In the genomic region with DNA sequence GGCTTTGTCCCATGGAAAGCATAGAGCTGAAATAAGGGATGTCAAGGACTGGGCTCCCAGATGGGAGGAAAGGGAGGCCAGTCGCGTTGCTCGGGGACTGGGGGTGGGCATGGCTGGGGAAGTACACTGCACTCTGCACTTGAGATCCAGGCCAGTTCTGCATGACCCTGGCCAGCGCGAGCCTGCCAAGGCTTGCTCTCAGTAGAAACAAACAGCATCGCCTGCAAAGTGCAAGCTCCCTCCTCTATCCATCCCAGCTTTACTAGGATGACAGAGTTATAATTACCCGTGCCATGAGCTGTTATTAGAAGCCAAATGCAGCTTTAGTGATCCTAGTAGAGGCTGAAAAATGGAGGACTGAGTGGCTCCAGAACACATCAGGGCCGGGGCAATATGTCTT, we compare ENCODE assay signal across 20 cellular contexts. TPM values are rescaled to one million over a fixed set of nuclear protein-coding genes. Genes with fewer than 3 reads are reported as not detected.
DNase-seq lines count a peak whose midpoint lies in the region; ATAC-seq lines count a peak whose summit lies in the region.
"Had no signal": no experiment of that assay in that cellular context is flagged by ENCODE, and none has a peak within 500 bp of the region (broad histone marks: within the 10 kb centered on the region; RNA-seq: fewer than 3 reads in every experiment).

No MANE protein-coding gene starts in this region.

- no peaks in the 10 kb centered on the region for H3K9me3 ChIP-seq in MG63
- no peaks in the 10 kb centered on the region for H3K9me3 ChIP-seq in skeletal muscle satellite cell (replicated peaks; ENCODE audit: low read length)
- H3K9me3 ChIP-seq: left lung had no signal

- peaks cover 6% of the 10 kb centered on the region for H3K4me1 ChIP-seq in skeletal muscle satellite cell (ENCODE audit: control insufficient read depth, insufficient read depth, low read length)
- H3K4me1 ChIP-seq: left lung had no signal

- no peak overlapping the region for H3K4me3 ChIP-seq in MG63
- H3K4me3 ChIP-seq in skeletal muscle satellite cell (ENCODE audit: low read length): no peak overlapping the region
- H3K4me3 ChIP-seq: left lung, smooth muscle cell had no signal

- H3K36me3 ChIP-seq in MG63: no peaks in the 10 kb centered on the region
- H3K36me3 ChIP-seq in skeletal muscle satellite cell (ENCODE audit: insufficient read depth, low read length): no peaks in the 10 kb centered on the region
- H3K36me3 ChIP-seq: left lung had no signal

- no peaks in the 10 kb centered on the region for H3K27me3 ChIP-seq in MG63
- H3K27me3 ChIP-seq in skeletal muscle satellite cell (ENCODE audit: control insufficient read depth, insufficient read depth, low read length): peaks cover 4% of the 10 kb centered on the region
- H3K27me3 ChIP-seq: left lung had no signal

- ATAC-seq in left lobe of liver (peak; percentile 78), GM19455 (IDR thresholded peaks at IDR 0.05; ENCODE audit: unreplicated experiment) (no peak), GM21786 (IDR thresholded peaks at IDR 0.05; ENCODE audit: unreplicated experiment) (no peak)
- no peak for ATAC-seq in stimulated activated naive CD8-positive, alpha-beta T cell treated with anti-CD3 and anti-CD28 coated beads, Interleukin-15, Interleukin-2, amounts not matched to agents 100 U/mL and 50 U/mL, for 24 hours
- ATAC-seq: left lung, SK-N-SH treated with all-trans-retinoic acid at 6 μM for 48 hours had no signal

- DNase-seq in MG63 (peak; percentile 48), epithelial cell of prostate (ENCODE audit: low read depth, low spot score) (no peak), left lobe of liver (ENCODE audit: low spot score) (no peak), cortex of kidney (lab: John Stamatoyannopoulos, UW) (no peak)
- DNase-seq in stimulated activated naive CD8-positive, alpha-beta T cell treated with anti-CD3 and anti-CD28 coated beads, Interleukin-15, Interleukin-2, amounts not matched to agents 100 U/mL and 50 U/mL, for 24 hours: no peak
- DNase-seq: ACHN; activated CD8-positive, alpha-beta memory T cell treated with anti-CD3 and anti-CD28 coated beads, Interleukin-2, amount 50 U/mL, for 4 hours; activated effector memory CD4-positive, alpha-beta T cell treated with anti-CD3 and anti-CD28 coated beads, Interleukin-2, amount 50 U/mL, for 16 hours; amniotic stem cell; DMS153; foreskin melanocyte; Kasumi-1; left lung; NCI-H1105; NCI-H526 treated with DMSO at 0.1 percent for 48 hours had no signal

- H3K27ac ChIP-seq in epithelial cell of prostate: peak overlapping the region; percentile 49
- H3K27ac ChIP-seq: left lung had no signal

- H3K9ac ChIP-seq in skeletal muscle satellite cell (ENCODE audit: low read depth, low read length): no peak overlapping the region

- H3K4me2 ChIP-seq in skeletal muscle satellite cell (ENCODE audit: low read length): peak overlapping the region; percentile 28

RNA-seq across cellular contexts. Expression of a gene that starts 43.9 kb away (rescaled TPM):
- 20.0 and 25.8 TPM in 2 replicates for total RNA-seq in MG63 (2014; rRNA removed; shearing (Covaris generic); ENCODE audit: low replicate concordance)
- total RNA-seq in left lobe of liver: 30.3 TPM
- 15.9 and 28.6 TPM in 2 replicates for total RNA-seq in skeletal muscle satellite cell (2012; rRNA removed)
